22 cellular contexts compared by ENCODE assay signal in genomic region chr5:170917113-170917512, GRCh38. TPM values are rescaled to one million over a fixed set of nuclear protein-coding genes. Genes with fewer than 3 reads are reported as not detected.
DNase-seq lines count a peak whose midpoint lies in the region; ATAC-seq and TF ChIP-seq lines count a peak whose summit lies in the region.
"Had no signal": no experiment of that assay in that cellular context is flagged by ENCODE, and none has a peak within 500 bp of the region (broad histone marks: within the 10 kb centered on the region; RNA-seq: fewer than 3 reads in every experiment).

No MANE protein-coding gene starts in this region.

- no peak overlapping the region for H2AFZ ChIP-seq in KMS-11 (ENCODE audit: low read depth)

- no peak overlapping the region for H3K4me2 ChIP-seq in KMS-11

- TF ChIP-seq CTCF in KMS-11 (conservative IDR thresholded peaks at IDR 0.05; ENCODE audit: low read depth, low read length) (0 out of 2 replicates have a peak, but pooled peaks have one; percentile 14), astrocyte of the spinal cord (IDR thresholded peaks at IDR 0.05; ENCODE audit: low read depth, low read length) (peak; percentile 12)

- H3K36me3 ChIP-seq in KMS-11 (ENCODE audit: insufficient read depth), result no peaks in the 10 kb centered on the region
- H3K36me3 ChIP-seq: esophagus muscularis mucosa, left lung, Peyer's patch, stomach, vagina had no signal

- no peaks in the 10 kb centered on the region for H3K4me1 ChIP-seq in KMS-11 (ENCODE audit: low read depth, poor library complexity, severe bottlenecking)
- H3K4me1 ChIP-seq: esophagus muscularis mucosa, left lung, Peyer's patch, psoas muscle, vagina had no signal

- no peaks in the 10 kb centered on the region for H3K27me3 ChIP-seq in KMS-11 (ENCODE audit: insufficient read depth, low read depth)
- H3K27me3 ChIP-seq: esophagus muscularis mucosa, left lung, Peyer's patch, stomach, vagina had no signal

- ATAC-seq in left lobe of liver, result no peak
- ATAC-seq in GM18909 (IDR thresholded peaks at IDR 0.05; ENCODE audit: poor library complexity, unreplicated experiment), result no peak
- ATAC-seq: activated CD4-positive, CD25-positive, alpha-beta regulatory T cell treated with anti-CD3 and anti-CD28 coated beads, Interleukin-2, amount 50 U/mL, for 24 hours; activated CD8-positive, alpha-beta memory T cell treated with anti-CD3 and anti-CD28 coated beads, Interleukin-2, amount 10 ng/mL, durations not matched to agents 7 days and 5 days; left lung; psoas muscle; T-helper 17 cell had no signal

- H3K4me3 ChIP-seq in KMS-11 (IDR thresholded peaks at IDR 0.05; ENCODE audit: insufficient read depth, low read depth, low read length) (no peak overlapping the region), astrocyte of the spinal cord (ENCODE audit: low read depth, low read length) (no peak overlapping the region)
- H3K4me3 ChIP-seq: esophagus muscularis mucosa, left lung, Peyer's patch, psoas muscle, stomach, vagina had no signal

- no peaks in the 10 kb centered on the region for H3K79me2 ChIP-seq in KMS-11 (ENCODE audit: insufficient read depth, low read depth)

- H3K9ac ChIP-seq in KMS-11, result no peak overlapping the region

- in situ Hi-C loops in astrocyte of the spinal cord (cut with HindIII; ENCODE audit: low sequenced_read_pairs), result no loop called here

- H3K27ac ChIP-seq in KMS-11, result no peak overlapping the region
- H3K27ac ChIP-seq: esophagus muscularis mucosa, left lung, Peyer's patch, psoas muscle, stomach, vagina had no signal

- DNase-seq in AG20443 (ENCODE audit: low spot score) (peak; percentile 8), astrocyte of the spinal cord (ENCODE audit: low read depth, low spot score) (no peak), kidney glomerular epithelial cell (lab: John Stamatoyannopoulos, UW) (peak; percentile 8), cortex of kidney (lab: John Stamatoyannopoulos, UW) (no peak), left lobe of liver (ENCODE audit: low spot score) (no peak)
- no peak for DNase-seq in activated CD4-positive, CD25-positive, alpha-beta regulatory T cell treated with anti-CD3 and anti-CD28 coated beads, Interleukin-2, amount 50 U/mL, for 72 hours
- DNase-seq: activated CD8-positive, alpha-beta memory T cell treated with anti-CD3 and anti-CD28 coated beads, Interleukin-2, amount 10 ng/mL, durations not matched to agents 7 days and 5 days; activated effector memory CD4-positive, alpha-beta T cell treated with anti-CD3 and anti-CD28 coated beads, Interleukin-2, amount 50 U/mL, for 16 hours; anterior cingulate cortex; DMS 273 treated with DMSO at 0.1 percent for 48 hours; left lung; NCI-H524 treated with DMSO at 0.1 percent for 48 hours; Peyer's patch; psoas muscle; stomach; T-helper 17 cell had no signal

- H4K20me1 ChIP-seq in KMS-11 (ENCODE audit: insufficient read depth), result no peaks in the 10 kb centered on the region

RNA-seq across cellular contexts. Expression of gene RANBP17, which starts 55.3 kb away (rescaled TPM):
- total RNA-seq in left lobe of liver, result 3.0 TPM
- total RNA-seq: activated CD8-positive, alpha-beta memory T cell treated with anti-CD3 and anti-CD28 coated beads, Interleukin-2, amount 10 ng/mL, durations not matched to agents 7 days and 5 days; B cell; T-helper 17 cell had no signal

Comparison
In these comparisons a context has a peak if more than half of its experiments do, and no peak if none do; other contexts are left out.
1. DNase-seq: peak in AG20443 (single experiment) and kidney glomerular epithelial cell (single experiment); none in astrocyte of the spinal cord (single experiment), activated CD4-positive, CD25-positive, alpha-beta regulatory T cell treated with anti-CD3 and anti-CD28 coated beads, Interleukin-2, amount 50 U/mL, for 72 hours (single experiment), cortex of kidney (single experiment) and left lobe of liver (single experiment).